Comparison of ENCODE assay signal across 11 cellular contexts in the genomic region with DNA sequence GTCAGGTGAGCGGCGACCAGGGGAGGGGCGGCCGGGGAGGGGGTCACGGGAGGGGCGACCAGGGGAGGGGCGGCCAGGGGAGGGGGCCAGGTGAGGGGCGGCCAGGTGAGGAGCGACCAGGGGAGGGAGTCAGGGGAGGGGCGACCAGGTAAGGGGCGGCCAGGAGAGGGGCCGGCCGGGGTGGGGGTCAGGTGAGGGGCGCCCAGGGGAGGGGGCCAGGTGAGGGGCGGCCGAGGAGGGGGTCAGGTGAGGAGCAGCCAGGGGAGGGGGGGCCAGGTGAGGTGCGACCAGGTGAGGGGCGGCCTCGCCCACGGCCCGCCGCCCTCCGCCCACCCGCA. TPM values are rescaled to one million over a fixed set of nuclear protein-coding genes. Genes with fewer than 3 reads are reported as not detected.
DNase-seq lines count a peak whose midpoint lies in the region; ATAC-seq, FAIRE-seq and TF ChIP-seq lines count a peak whose summit lies in the region.
"Had no signal": no experiment of that assay in that cellular context is flagged by ENCODE, and none has a peak within 500 bp of the region (broad histone marks: within the 10 kb centered on the region; RNA-seq: fewer than 3 reads in every experiment).

No MANE protein-coding gene starts in this region.

- H3K36me3 Mint-ChIP-seq in T-helper 2 cell treated with Interferon-gamma antibody and Interleukin-4, amounts not matched to agents 5 μg/mL and 100 μg/mL, for 36 hours (ENCODE audit: low read depth) = peaks cover 13% of the 10 kb centered on the region
- H3K36me3 Mint-ChIP-seq in natural killer cell = no peaks in the 10 kb centered on the region

- H3K4me1 Mint-ChIP-seq in T-helper 2 cell treated with Interferon-gamma antibody and Interleukin-4, amounts not matched to agents 5 μg/mL and 100 μg/mL, for 36 hours (ENCODE audit: low read depth) = peaks cover 3% of the 10 kb centered on the region
- peaks cover 12 to 27% of the 10 kb centered on the region in 2 donors for H3K4me1 Mint-ChIP-seq in natural killer cell

- H3K27ac ChIP-seq in heart right ventricle = peak overlapping the region in 1 of 10 donors; percentile 70
- no peak overlapping the region for H3K27ac ChIP-seq in lower lobe of right lung
- H3K27ac ChIP-seq in urinary bladder (ENCODE audit: low read depth) = no peak overlapping the region
- H3K27ac ChIP-seq in SJCRH30 = no peak overlapping the region

- WGBS in heart right ventricle, 2 donors = 5 to 7% methylated on average over 8 to 17 of the region's 24 CpGs
- 3% methylated on average over 15 of the region's 24 CpGs for WGBS in urinary bladder

- no peak for DNase-seq in heart right ventricle
- no peak for DNase-seq in left ventricle myocardium superior
- no peak for DNase-seq in bronchial epithelial cell (ENCODE audit: low read depth)
- DNase-seq in lower lobe of right lung = no peak
- no peak for DNase-seq in T-helper 2 cell treated with Interferon-gamma antibody and Interleukin-4, amounts not matched to agents 5 μg/mL and 100 μg/mL, for 36 hours (ENCODE audit: low spot score)
- DNase-seq in SJCRH30 = no peak
- DNase-seq in natural killer cell = no peak
- DNase-seq: NCI-H2081 treated with DMSO at 0.1 percent for 48 hours had no signal

- no peak overlapping the region for H3K27ac Mint-ChIP-seq in T-helper 2 cell treated with Interferon-gamma antibody and Interleukin-4, amounts not matched to agents 5 μg/mL and 100 μg/mL, for 36 hours
- H3K27ac Mint-ChIP-seq in natural killer cell = no peak overlapping the region
- H3K27ac Mint-ChIP-seq: activated T-cell treated with anti-CD3 and anti-CD28 coated beads, Interleukin-2, amount 50 U/mL, for 72 hours had no signal

- H3K9me3 ChIP-seq in heart right ventricle = no peaks in the 10 kb centered on the region
- H3K9me3 ChIP-seq in lower lobe of right lung = no peaks in the 10 kb centered on the region
- no peaks in the 10 kb centered on the region for H3K9me3 ChIP-seq in SJCRH30 (replicated peaks)

- H3K27me3 ChIP-seq in heart right ventricle = no peaks in the 10 kb centered on the region
- no peaks in the 10 kb centered on the region for H3K27me3 ChIP-seq in bronchial epithelial cell (ENCODE audit: control insufficient read depth, insufficient read depth, low read length)
- no peaks in the 10 kb centered on the region for H3K27me3 ChIP-seq in lower lobe of right lung (ENCODE audit: low read depth)
- no peaks in the 10 kb centered on the region; the same call in 1 of the 2 replicates for H3K27me3 ChIP-seq in SJCRH30

- TF ChIP-seq CTCF in heart right ventricle (IDR thresholded peaks at IDR 0.05) = no peak
- no peak for TF ChIP-seq CTCF in bronchial epithelial cell (IDR thresholded peaks at IDR 0.05; ENCODE audit: insufficient read depth, low read length, severe bottlenecking)
- no peak for TF ChIP-seq CTCF in lower lobe of right lung (IDR thresholded peaks at IDR 0.05)
- no peak for TF ChIP-seq CTCF in natural killer cell (IDR thresholded peaks at IDR 0.05)

- H3K4me3 ChIP-seq in heart right ventricle (peak overlapping the region in 8 of 10 donors; percentile 10 to 54 (median 42)), bronchial epithelial cell (ENCODE audit: low read depth, low read length) (peak overlapping the region; percentile 47), lower lobe of right lung (peak overlapping the region; percentile 37), urinary bladder (ENCODE audit: low read depth, low read length) (peak overlapping the region; percentile 49), SJCRH30 (no peak overlapping the region)

- H3K36me3 ChIP-seq in heart right ventricle (peaks cover 0 to 18% (median 2%) of the 10 kb centered on the region in 9 donors), bronchial epithelial cell (ENCODE audit: control insufficient read depth, insufficient read depth, low read length) (peaks cover 2% of the 10 kb centered on the region), lower lobe of right lung (peaks cover 14% of the 10 kb centered on the region), urinary bladder (ENCODE audit: insufficient read depth) (no peaks in the 10 kb centered on the region), SJCRH30 (no peaks in the 10 kb centered on the region)

- FAIRE-seq in bronchial epithelial cell (lab: Jason Lieb, UNC) = no peak
- FAIRE-seq: H54 had no signal

- H3K4me3 Mint-ChIP-seq in T-helper 2 cell treated with Interferon-gamma antibody and Interleukin-4, amounts not matched to agents 5 μg/mL and 100 μg/mL, for 36 hours = no peak overlapping the region
- H3K4me3 Mint-ChIP-seq in natural killer cell = no peak overlapping the region

- H3K9me3 Mint-ChIP-seq in T-helper 2 cell treated with Interferon-gamma antibody and Interleukin-4, amounts not matched to agents 5 μg/mL and 100 μg/mL, for 36 hours = no peaks in the 10 kb centered on the region
- H3K9me3 Mint-ChIP-seq in natural killer cell = no peaks in the 10 kb centered on the region
- H3K9me3 Mint-ChIP-seq: activated T-cell treated with anti-CD3 and anti-CD28 coated beads, Interleukin-2, amount 50 U/mL, for 72 hours had no signal

- H3K4me1 ChIP-seq in heart right ventricle (peaks cover 0 to 28% (median 17%) of the 10 kb centered on the region in 9 donors), lower lobe of right lung (peaks cover 5% of the 10 kb centered on the region), urinary bladder (ENCODE audit: insufficient read depth) (no peaks in the 10 kb centered on the region), SJCRH30 (no peaks in the 10 kb centered on the region)

- intact Hi-C loops in heart right ventricle (cut with DNase I) = loop anchor here in 1 of 10 donors (10.0 kb wide), 1 partner anchor 136 kb away; no protein-coding TSS in a partner anchor
- intact Hi-C loops in left ventricle myocardium superior (cut with micrococcal nuclease) = no loop called here
- intact Hi-C loops in lower lobe of right lung (cut with DNase I) = no loop called here
- intact Hi-C loops in natural killer cell (cut with micrococcal nuclease) = no loop called here

- peak in 2 of 8 donors; percentile 8 to 13 for ATAC-seq in heart right ventricle
- no peak for ATAC-seq in left ventricle myocardium superior
- ATAC-seq in lower lobe of right lung = no peak
- ATAC-seq in natural killer cell = no peak

- H3K27me3 Mint-ChIP-seq in T-helper 2 cell treated with Interferon-gamma antibody and Interleukin-4, amounts not matched to agents 5 μg/mL and 100 μg/mL, for 36 hours (ENCODE audit: low read depth) = no peaks in the 10 kb centered on the region
- no peaks in the 10 kb centered on the region for H3K27me3 Mint-ChIP-seq in natural killer cell (ENCODE audit: low read depth in 2 of 2)

RNA-seq across cellular contexts. Expression of gene TESMIN, which starts 0.4 kb away (rescaled TPM):
- total RNA-seq in heart right ventricle (1 to 10 TPM in 3 of 10 donors, under 1 TPM in 6, not detected in 1; 0.30 to 2.6 (median 0.64) TPM), left ventricle myocardium superior (0.32 TPM), bronchial epithelial cell (1.4 and 2.4 TPM in 2 replicates), lower lobe of right lung (1.9 TPM), urinary bladder (1.0 TPM), natural killer cell (1 to 10 TPM; 1.1 to 3.9 (median 1.1) TPM)
- polyA plus RNA-seq in heart right ventricle (under 1 TPM in 1 of 2 donors, not detected in 1; 0.13 TPM), urinary bladder (0.70 TPM)
- total RNA-seq in SJCRH30 (2014; rRNA removed; shearing (Covaris generic)) = not detected in 2 replicates
